In genomic region chr16:84700518-84701277, GRCh38 we compare ENCODE assay signal across 8 cellular contexts. TPM values are rescaled to one million over a fixed set of nuclear protein-coding genes. Genes with fewer than 3 reads are reported as not detected.
DNase-seq lines count a peak whose midpoint lies in the region; ATAC-seq and TF ChIP-seq lines count a peak whose summit lies in the region.

No MANE protein-coding gene starts in this region.

- H3K4me1 ChIP-seq in cardiac muscle cell (ENCODE audit: low read depth): peaks cover 29% of the 10 kb centered on the region
- peaks cover 29% of the 10 kb centered on the region for H3K4me1 ChIP-seq in RWPE2 (ENCODE audit: insufficient read depth, poor library complexity, severe bottlenecking)
- peaks cover 23 to 64% (median 56%) of the 10 kb centered on the region in 6 donors for H3K4me1 ChIP-seq in spleen

- no peak for TF ChIP-seq POLR2A in spleen (IDR thresholded peaks at IDR 0.05)

- peak overlapping the region; percentile 100 for H3K4me3 ChIP-seq in cardiac muscle cell
- H3K4me3 ChIP-seq in RWPE2 (ENCODE audit: severe bottlenecking): peak overlapping the region; percentile 100
- peak overlapping the region; percentile 76 for H3K4me3 ChIP-seq in astrocyte of the cerebellum (ENCODE audit: low read depth, low read length)
- H3K4me3 ChIP-seq in spleen: peak overlapping the region; percentile 81 to 99 (median 93)

- H3K9me3 Mint-ChIP-seq in immature natural killer cell: no peaks in the 10 kb centered on the region

- H3K36me3 ChIP-seq in cardiac muscle cell (no peaks in the 10 kb centered on the region), RWPE2 (ENCODE audit: low read depth) (no peaks in the 10 kb centered on the region), spleen (peaks cover 0 to 9% (median 0%) of the 10 kb centered on the region in 6 donors)

- in situ Hi-C loops in astrocyte of the cerebellum (cut with HindIII; ENCODE audit: low sequenced_read_pairs): no loop called here

- peaks cover 44 to 53% of the 10 kb centered on the region in 2 donors for H3K4me1 Mint-ChIP-seq in immature natural killer cell

- no peak for TF ChIP-seq CTCF in cardiac muscle cell (IDR thresholded peaks at IDR 0.05; ENCODE audit: low read depth, low read length)
- no peak for TF ChIP-seq CTCF in RWPE2 (IDR thresholded peaks at IDR 0.05; ENCODE audit: poor library complexity, severe bottlenecking)
- no peak for TF ChIP-seq CTCF in astrocyte of the cerebellum (IDR thresholded peaks at IDR 0.05; ENCODE audit: low read depth, low read length, missing control alignments)
- no peak for TF ChIP-seq CTCF in spleen (IDR thresholded peaks at IDR 0.05 in 8 of 11, conservative IDR thresholded peaks at IDR 0.05 in 3 of 11)

- H3K27me3 Mint-ChIP-seq in immature natural killer cell (ENCODE audit: low read depth in 3 of 3): peaks cover 2 to 8% (median 7%) of the 10 kb centered on the region in 3 donors

- H3K27ac ChIP-seq in cardiac muscle cell (peak overlapping the region; percentile 90), RWPE2 (ENCODE audit: poor library complexity, severe bottlenecking) (peak overlapping the region; percentile 71), spleen (peak overlapping the region; percentile 86 to 96 (median 91))

- peak overlapping the region; percentile 96 to 99 (median 98) for H3K4me3 Mint-ChIP-seq in immature natural killer cell

- WGBS in spleen, 5 donors: 4 to 6% (median 5%) methylated on average over 19 to 20 of the region's 20 CpGs

- ATAC-seq in Right ventricle myocardium inferior (no peak), HG02981 (IDR thresholded peaks at IDR 0.05; ENCODE audit: unreplicated experiment) (peak; percentile 28), RWPE2 (ENCODE audit: low read depth) (peak; percentile 43)

- H3K9me3 ChIP-seq in cardiac muscle cell (ENCODE audit: low read depth) (no peaks in the 10 kb centered on the region), RWPE2 (ENCODE audit: severe bottlenecking) (peaks cover 2% of the 10 kb centered on the region), spleen (no peaks in the 10 kb centered on the region)

- H3K27me3 ChIP-seq in cardiac muscle cell (no peaks in the 10 kb centered on the region), RWPE2 (ENCODE audit: insufficient read depth, poor library complexity, severe bottlenecking) (no peaks in the 10 kb centered on the region), spleen (replicated peaks in 1 of 7) (no peaks in the 10 kb centered on the region)

- no peaks in the 10 kb centered on the region for H3K36me3 Mint-ChIP-seq in immature natural killer cell

- peak overlapping the region; percentile 91 to 98 (median 96) for H3K27ac Mint-ChIP-seq in immature natural killer cell

- intact Hi-C loops in Right ventricle myocardium inferior (cut with DNase I) (no loop called here), spleen (cut with DNase I; ENCODE audit: low total_unique reads) (no loop called here)

- DNase-seq in cardiac muscle cell (ENCODE audit: low read depth in 1 of 2, low spot score in 1 of 2) (peak in 1 of 2 donors; percentile 35), Right ventricle myocardium inferior (ENCODE audit: missing footprints) (no peak), RWPE2 (ENCODE audit: low spot score) (no peak), astrocyte of the cerebellum (ENCODE audit: low read depth) (no peak), immature natural killer cell (peak; percentile 38 to 51 (median 40)), spleen (no peak), NCI-H2029 (lab: John Stamatoyannopoulos, UW) (no peak)

RNA-seq across cellular contexts. Expression of gene USP10, which starts 0.9 kb away (rescaled TPM):
- 77.4 and 91.9 TPM in 2 replicates for total RNA-seq in cardiac muscle cell
- polyA plus RNA-seq in cardiac muscle cell: 100.0 and 139 TPM in 2 replicates
- total RNA-seq in Right ventricle myocardium inferior: 76.5 TPM
- polyA plus RNA-seq in immature natural killer cell: 10 to 100 TPM; 33.8 to 60.6 (median 58.7) TPM
- 100 to 1,000 TPM in 1 of 7 donors, 10 to 100 TPM in 6; 76.7 to 105 (median 87.7) TPM for total RNA-seq in spleen
- polyA plus RNA-seq in spleen: 10 to 100 TPM; 28.1 to 36.5 (median 36.3) TPM

RNA-seq across cellular contexts. Expression of gene KLHL36, which starts 52.4 kb away (rescaled TPM):
- total RNA-seq in cardiac muscle cell (31.7 and 53.9 TPM in 2 replicates), Right ventricle myocardium inferior (58.2 TPM), spleen (10 to 100 TPM; 63.8 to 93.6 (median 73.6) TPM)
- polyA plus RNA-seq in cardiac muscle cell (14.5 and 19.2 TPM in 2 replicates), immature natural killer cell (10 to 100 TPM; 18.0 to 28.0 (median 20.7) TPM), spleen (10 to 100 TPM; 17.8 to 32.7 (median 24.8) TPM)

Comparison
In these comparisons a context has a peak if more than half of its experiments do, and no peak if none do; other contexts are left out.
1. DNase-seq: peak in immature natural killer cell (3 of 3); none in Right ventricle myocardium inferior (single experiment), RWPE2 (single experiment), astrocyte of the cerebellum (single experiment), spleen (single experiment) and NCI-H2029 (single experiment).
2. Peak in every context shown above with its lines, with median percentiles within 50 percentile points of each other: H3K27ac ChIP-seq and H3K4me3 ChIP-seq.